ENCODE assay signal across 8 cellular contexts in the genomic region with DNA sequence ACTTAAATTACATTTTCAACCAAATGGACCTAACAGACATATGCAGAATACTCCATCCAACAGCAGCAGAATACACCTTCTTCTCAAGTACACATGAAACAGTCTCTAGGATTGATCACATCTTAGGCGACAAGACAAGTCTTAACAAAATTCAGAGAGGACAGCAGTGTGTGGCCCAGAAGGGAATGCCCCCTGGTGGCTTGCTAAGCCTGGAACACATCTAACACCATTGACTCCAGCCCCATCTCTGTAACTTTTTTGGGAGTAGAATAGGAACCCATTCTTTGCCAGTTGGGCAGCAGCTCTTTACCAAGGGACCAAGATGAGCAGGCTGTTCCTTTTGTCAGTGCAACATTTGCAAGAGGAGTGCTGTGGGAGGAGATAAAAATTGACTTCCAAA.
DNase-seq lines count a peak whose midpoint lies in the region; ATAC-seq and TF ChIP-seq lines count a peak whose summit lies in the region.

No MANE protein-coding gene starts in this region.

- H3K27ac ChIP-seq in mammary epithelial cell (ENCODE audit: insufficient read depth, low read depth, low read length) (no peak overlapping the region), mesendoderm (ENCODE audit: low read depth, low read length) (no peak overlapping the region), thyroid gland (no peak overlapping the region)

- no peak overlapping the region for H3K56ac ChIP-seq in mesendoderm (ENCODE audit: low read length)

- no peaks in the 10 kb centered on the region for H3K9me3 ChIP-seq in mammary epithelial cell (replicated peaks; ENCODE audit: insufficient read depth, low read length)
- H3K9me3 ChIP-seq in thyroid gland: no peaks in the 10 kb centered on the region

- no peaks in the 10 kb centered on the region for H3K36me3 ChIP-seq in mammary epithelial cell (ENCODE audit: insufficient read depth, low read length)
- H3K36me3 ChIP-seq in mesendoderm (ENCODE audit: control insufficient read depth, insufficient read depth, low read length): no peaks in the 10 kb centered on the region
- no peaks in the 10 kb centered on the region for H3K36me3 ChIP-seq in thyroid gland

- H3K27me3 ChIP-seq in mammary epithelial cell (ENCODE audit: insufficient read depth, low read length) (no peaks in the 10 kb centered on the region), mesendoderm (ENCODE audit: insufficient read depth, low read length, poor library complexity) (no peaks in the 10 kb centered on the region), thyroid gland (no peaks in the 10 kb centered on the region)

- H3K79me1 ChIP-seq in mesendoderm (ENCODE audit: low read length): no peaks in the 10 kb centered on the region

- H3K23ac ChIP-seq in mesendoderm (ENCODE audit: low read length): no peak overlapping the region

- peak; percentile 87 for ATAC-seq in HG02610 (IDR thresholded peaks at IDR 0.05; ENCODE audit: unreplicated experiment)

- H3K79me2 ChIP-seq in mammary epithelial cell (ENCODE audit: insufficient read depth, low read length) (no peaks in the 10 kb centered on the region), mesendoderm (ENCODE audit: control insufficient read depth, insufficient read depth, low read length) (no peaks in the 10 kb centered on the region)

- CTCF ChIA-PET in mammary epithelial cell (lab: Charles Lee; ENCODE audit: low non-redundant PET): no interaction called here

- H4K8ac ChIP-seq in mesendoderm (ENCODE audit: low read depth, low read length): no peak overlapping the region

- no peak overlapping the region for H2AK5ac ChIP-seq in mesendoderm (ENCODE audit: low read length)

- no peak overlapping the region for H2BK5ac ChIP-seq in mesendoderm (ENCODE audit: low read length)

- H4K20me1 ChIP-seq in mammary epithelial cell (ENCODE audit: insufficient read depth, low read length): no peaks in the 10 kb centered on the region

- in situ Hi-C loops in mammary epithelial cell (cut with MboI; ENCODE audit: low sequenced_read_pairs in 2 of 2): no loop called here

- peak; percentile 39 for DNase-seq in DMS53 (lab: John Stamatoyannopoulos, UW)
- no peak for DNase-seq in DMS53 treated with DMSO at 0.1 percent for 48 hours (lab: John Stamatoyannopoulos, UW; ENCODE audit: unreplicated experiment)
- DNase-seq in SW480 (ENCODE audit: low spot score): peak; percentile 18
- peak; percentile 3 for DNase-seq in mammary epithelial cell
- DNase-seq in mesendoderm: peak; percentile 63
- peak; percentile 6 to 25 for DNase-seq in thyroid gland
- DNase-seq in DMS79 treated with DMSO at 0.1 percent for 48 hours (lab: John Stamatoyannopoulos, UW): no peak

- TF ChIP-seq CTCF in mammary epithelial cell (conservative IDR thresholded peaks at IDR 0.05 in 1 of 2, IDR thresholded peaks at IDR 0.05 in 1 of 2; ENCODE audit: extremely low read depth in 1 of 2, insufficient read depth in 1 of 2, low read depth in 1 of 2, low read length in 2 of 2) (peak; percentile 46 to 58), thyroid gland (IDR thresholded peaks at IDR 0.05) (peak in 3 of 6 experiments; percentile 8 to 38 (median 33))

- intact Hi-C loops in mammary epithelial cell (cut with micrococcal nuclease): loop anchor here (1.0 kb wide), 1 partner anchor 251 kb away; no protein-coding TSS in a partner anchor
- intact Hi-C loops in thyroid gland (cut with DNase I): no loop called here

- TF ChIP-seq POLR2A in thyroid gland (IDR thresholded peaks at IDR 0.05): no peak

- H3K4me3 ChIP-seq in mammary epithelial cell (replicated peaks in 1 of 3; ENCODE audit: insufficient read depth in 1 of 3, low read depth in 2 of 3, low read length in 3 of 3): no peak overlapping the region
- no peak overlapping the region for H3K4me3 ChIP-seq in mesendoderm (ENCODE audit: low read length)
- no peak overlapping the region for H3K4me3 ChIP-seq in thyroid gland (replicated peaks in 1 of 3)

- H2BK120ac ChIP-seq in mesendoderm (ENCODE audit: low read depth, low read length): no peak overlapping the region

- no TSS peak for BruUV-seq in mammary epithelial cell (replicated peaks; lab: Mats Ljungman, UMichigan)

- H2AFZ ChIP-seq in mammary epithelial cell (ENCODE audit: low read depth, low read length): no peak overlapping the region

- no peak overlapping the region for H3K4ac ChIP-seq in mesendoderm (ENCODE audit: low read depth, low read length)

- WGBS in mammary epithelial cell (ENCODE audit: low coverage, missing lambda C conversion rate): 11% methylated on average over 1 of the region's 1 CpG
- WGBS in mesendoderm (ENCODE audit: extremely low coverage, insufficient coverage, low lambda C conversion rate): no CpG with 5 or more reads among the region's 1 CpG
- WGBS in thyroid gland, 2 donors: 63 to 67% methylated on average over 1 of the region's 1 CpG

- no peak overlapping the region for H2BK15ac ChIP-seq in mesendoderm (replicated peaks; ENCODE audit: low read depth)

- dilution Hi-C loops in mammary epithelial cell (cut with HindIII; ENCODE audit: low sequenced_read_pairs): no loop called here

- no peak overlapping the region for H4K5ac ChIP-seq in mesendoderm (ENCODE audit: low read length)

- H3K4me2 ChIP-seq in mammary epithelial cell (ENCODE audit: insufficient read depth, low read depth, low read length) (no peak overlapping the region), mesendoderm (ENCODE audit: low read length) (no peak overlapping the region)

- no peak overlapping the region for H3K18ac ChIP-seq in mesendoderm (ENCODE audit: low read length)

- H3K9ac ChIP-seq in mammary epithelial cell (ENCODE audit: insufficient read depth, low read length) (no peak overlapping the region), mesendoderm (ENCODE audit: low read length) (no peak overlapping the region)

- H3K4me1 ChIP-seq in mammary epithelial cell (ENCODE audit: insufficient read depth, low read length) (no peaks in the 10 kb centered on the region), mesendoderm (ENCODE audit: control insufficient read depth, low read depth, low read length) (no peaks in the 10 kb centered on the region), thyroid gland (no peaks in the 10 kb centered on the region)

Comparison
In these comparisons a context has a peak if more than half of its experiments do, and no peak if none do; other contexts are left out.
1. DNase-seq: peak in DMS53 (single experiment), SW480 (single experiment), mammary epithelial cell (single experiment), mesendoderm (single experiment) and thyroid gland (2 of 2); none in DMS53 treated with DMSO at 0.1 percent for 48 hours (single experiment) and DMS79 treated with DMSO at 0.1 percent for 48 hours (single experiment).